Comparison of ENCODE assay signal across 8 cellular contexts in the genomic region with DNA sequence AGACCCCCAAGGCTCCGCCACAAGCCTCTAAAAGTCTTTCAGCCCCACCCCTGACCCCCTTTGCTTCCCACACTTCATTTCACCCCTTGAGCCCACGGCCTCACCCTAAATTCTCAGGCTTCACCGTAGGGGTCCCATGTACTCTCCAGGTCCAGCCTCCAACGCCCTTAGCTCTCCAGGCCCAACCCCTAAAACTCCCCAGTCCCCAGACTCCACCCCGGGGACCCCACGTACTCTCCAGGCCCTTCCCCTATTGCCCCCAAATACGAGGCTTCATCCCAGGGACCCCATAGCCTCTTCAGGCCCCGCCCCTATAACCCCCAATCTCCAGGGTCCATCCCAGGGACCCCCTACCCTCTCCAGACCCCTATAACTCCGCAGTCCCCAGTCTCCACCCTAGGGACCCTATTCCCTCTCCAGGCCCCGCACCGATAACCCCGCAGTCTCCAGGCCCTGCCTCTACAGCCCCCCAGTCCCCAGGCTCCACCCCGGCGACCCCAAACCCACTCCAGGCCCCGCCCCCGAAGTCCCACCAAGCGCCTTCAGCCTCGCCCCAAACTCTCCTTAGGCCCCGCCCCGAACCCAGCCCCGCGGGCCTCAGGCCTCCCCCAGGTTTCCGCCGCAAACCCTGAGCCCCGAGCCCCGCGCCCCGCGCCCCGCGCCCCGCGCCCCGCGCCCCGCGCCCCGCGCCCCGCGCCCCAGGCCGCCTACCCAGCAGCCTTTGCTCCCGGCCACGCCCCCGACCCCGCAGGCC. TPM values are rescaled to one million over a fixed set of nuclear protein-coding genes. Genes with fewer than 3 reads are reported as not detected.
DNase-seq lines count a peak whose midpoint lies in the region; ATAC-seq and TF ChIP-seq lines count a peak whose summit lies in the region.

No MANE protein-coding gene starts in this region.

- H3K9ac ChIP-seq in HUES6 (ENCODE audit: low read length), result peak overlapping the region; percentile 91

- DNase-seq in body of pancreas (peak in 1 of 4 donors; percentile 43), testis (no peak), NCI-H146 treated with DMSO at 0.1 percent for 48 hours (lab: John Stamatoyannopoulos, UW; ENCODE audit: unreplicated experiment) (no peak), NCI-H748 treated with DMSO at 0.1 percent for 48 hours (lab: John Stamatoyannopoulos, UW) (no peak)

- peak overlapping the region; percentile 89 for H3K27ac ChIP-seq in ACC112 (ENCODE audit: low read depth, low read length)
- peak overlapping the region; percentile 97 for H3K27ac ChIP-seq in HUES6 (ENCODE audit: low read depth, low read length)
- peak overlapping the region; percentile 88 to 98 (median 96) for H3K27ac ChIP-seq in body of pancreas
- H3K27ac ChIP-seq in layer of hippocampus (ENCODE audit: low read depth, low read length), result peak overlapping the region; percentile 99
- H3K27ac ChIP-seq in testis, result peak overlapping the region; percentile 88 to 93

- peak; percentile 43 for ATAC-seq in GM19043 (IDR thresholded peaks at IDR 0.05; ENCODE audit: low read depth, unreplicated experiment)
- ATAC-seq in body of pancreas, result peak; percentile 51

- H3K79me2 ChIP-seq in ACC112 (ENCODE audit: control insufficient read depth, insufficient read depth, low read length, unreplicated experiment), result peaks cover 7% of the 10 kb centered on the region

- WGBS in body of pancreas, 2 donors, result 2 to 3% methylated on average over 18 to 29 of the region's 46 CpGs
- 3 to 7% methylated on average over 19 to 34 of the region's 46 CpGs for WGBS in testis, 2 donors

- H3K36me3 ChIP-seq in ACC112 (ENCODE audit: insufficient read depth, low read length), result no peaks in the 10 kb centered on the region
- H3K36me3 ChIP-seq in HUES6 (ENCODE audit: control insufficient read depth, insufficient read depth, low read length), result peaks cover 30% of the 10 kb centered on the region
- H3K36me3 ChIP-seq in body of pancreas (replicated peaks in 1 of 2; ENCODE audit: insufficient read depth in 1 of 2, low read depth in 2 of 2), result peaks cover 0 to 4% of the 10 kb centered on the region in 2 donors
- H3K36me3 ChIP-seq in testis (ENCODE audit: low read depth, missing control alignments), result no peaks in the 10 kb centered on the region

- TF ChIP-seq CTCF in body of pancreas (IDR thresholded peaks at IDR 0.05) (no peak), testis (IDR thresholded peaks at IDR 0.05) (no peak)

- peak overlapping the region; percentile 91 for H2AFZ ChIP-seq in ACC112 (ENCODE audit: low read length, unreplicated experiment)

- H3K4me3 ChIP-seq in ACC112 (ENCODE audit: low read depth, low read length) (peak overlapping the region; percentile 92), HUES6 (ENCODE audit: low read depth, low read length) (peak overlapping the region; percentile 92), body of pancreas (peak overlapping the region; percentile 67 to 81), testis (peak overlapping the region; percentile 81 to 90)

- H3K27me3 ChIP-seq in ACC112 (ENCODE audit: insufficient read depth, low read length), result no peaks in the 10 kb centered on the region
- no peaks in the 10 kb centered on the region for H3K27me3 ChIP-seq in HUES6 (ENCODE audit: control insufficient read depth, insufficient read depth, low read length)
- no peaks in the 10 kb centered on the region for H3K27me3 ChIP-seq in body of pancreas
- no peaks in the 10 kb centered on the region for H3K27me3 ChIP-seq in layer of hippocampus (ENCODE audit: control insufficient read depth, insufficient read depth, low read length)
- H3K27me3 ChIP-seq in testis, result no peaks in the 10 kb centered on the region

- no peaks in the 10 kb centered on the region for H3K4me1 ChIP-seq in ACC112 (ENCODE audit: control insufficient read depth, insufficient read depth, low read length, unreplicated experiment)
- peaks cover 5% of the 10 kb centered on the region; the same call in 1 of the 2 replicates for H3K4me1 ChIP-seq in HUES6 (ENCODE audit: control insufficient read depth, insufficient read depth, low read length)
- peaks cover 13% of the 10 kb centered on the region for H3K4me1 ChIP-seq in body of pancreas
- H3K4me1 ChIP-seq in testis, result peaks cover 4% of the 10 kb centered on the region

- TF ChIP-seq POLR2A in body of pancreas (IDR thresholded peaks at IDR 0.05) (no peak), testis (IDR thresholded peaks at IDR 0.05) (no peak)

- intact Hi-C loops in body of pancreas (cut with DNase I) (no loop called here), testis (cut with DNase I; ENCODE audit: low total_unique reads) (no loop called here)

- no peaks in the 10 kb centered on the region for H3K9me3 ChIP-seq in HUES6 (ENCODE audit: control insufficient read depth, insufficient read depth, low read depth, low read length)
- H3K9me3 ChIP-seq in body of pancreas, result no peaks in the 10 kb centered on the region
- no peaks in the 10 kb centered on the region for H3K9me3 ChIP-seq in testis

RNA-seq across cellular contexts. Expression of a gene that starts 0.6 kb away (rescaled TPM):
- 10 to 100 TPM; 35.0 to 49.8 TPM for total RNA-seq in body of pancreas
- total RNA-seq in testis, result 100 to 1,000 TPM in 1 of 2 donors, 10 to 100 TPM in 1; 94.7 to 124 TPM
- 50.7 TPM for polyA plus RNA-seq in testis (ENCODE audit: insufficient read depth, low read depth, low replicate concordance)

RNA-seq across cellular contexts. Expression of a gene that starts 0.9 kb away (rescaled TPM):
- not detected for total RNA-seq in body of pancreas
- not detected for total RNA-seq in testis
- polyA plus RNA-seq in testis (ENCODE audit: insufficient read depth, low read depth, low replicate concordance), result not detected

RNA-seq across cellular contexts. Expression of a gene that starts 20.6 kb away (rescaled TPM):
- total RNA-seq in body of pancreas (10 to 100 TPM; 11.2 to 34.0 TPM), testis (10 to 100 TPM; 24.6 to 30.1 TPM)
- 19.2 TPM for polyA plus RNA-seq in testis (ENCODE audit: insufficient read depth, low read depth, low replicate concordance)

RNA-seq across cellular contexts. Expression of a gene that starts 24.7 kb away (rescaled TPM):
- total RNA-seq in body of pancreas, result 1 to 10 TPM in 1 of 2 donors, not detected in 1; 3.3 TPM
- not detected for total RNA-seq in testis
- polyA plus RNA-seq in testis (ENCODE audit: insufficient read depth, low read depth, low replicate concordance), result not detected

RNA-seq across cellular contexts. Expression of a gene that starts 33.0 kb away (rescaled TPM):
- total RNA-seq in body of pancreas, result 100 to 1,000 TPM; 134 to 825 TPM
- 100 to 1,000 TPM in 1 of 2 donors, 10 to 100 TPM in 1; 83.1 to 185 TPM for total RNA-seq in testis
- 84.3 TPM for polyA plus RNA-seq in testis (ENCODE audit: insufficient read depth, low read depth, low replicate concordance)
